Comparison of ENCODE assay signal across 14 cellular contexts in the genomic region with DNA sequence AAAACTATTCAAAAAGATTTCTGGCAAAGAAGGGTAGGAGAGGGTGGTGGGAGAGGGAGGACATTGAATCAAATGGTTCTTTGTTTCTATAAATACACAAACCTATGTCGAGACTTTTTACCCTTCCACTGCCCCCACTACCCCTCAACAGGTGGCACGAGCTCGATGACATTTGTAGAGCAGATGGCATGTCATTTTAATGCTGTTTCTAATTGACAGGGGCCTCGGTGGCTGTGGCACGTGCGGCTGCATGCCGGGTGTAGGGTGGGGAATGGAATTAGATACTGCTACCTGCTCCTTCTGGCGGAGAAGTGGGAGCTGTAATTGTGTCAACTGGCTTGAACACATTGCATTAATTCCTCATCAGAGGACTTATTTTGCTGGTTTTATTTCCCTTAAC.
"Had no signal": no experiment of that assay in that cellular context is flagged by ENCODE, and none has a peak within 500 bp of the region (broad histone marks: within the 10 kb centered on the region; RNA-seq: fewer than 3 reads in every experiment).

No MANE protein-coding gene starts in this region.

- H3K27me3 ChIP-seq: heart left ventricle, neutrophil, tibial artery had no signal

- FAIRE-seq: bronchial epithelial cell had no signal

- H3K9me3 ChIP-seq: heart left ventricle, left ventricle myocardium inferior, neutrophil, tibial artery had no signal

- H3K27ac Mint-ChIP-seq: activated B cell treated with CpG ODN at 0.5 μM for 24 hours; activated CD4-positive, alpha-beta T cell treated with anti-CD3 and anti-CD28 coated beads, Interleukin-2, amount 10 ng/mL, durations not matched to agents 24 days and 14 days; activated T-helper 1 cell treated with anti-CD3 and anti-CD28 coated beads, Interleukin-12 subunit alpha, Interleukin-12 subunit beta, Interleukin-2, Interleukin-4 antibody, amounts not matched to agents 30 ng/mL and 10 ng/mL and 1 ng/mL, durations not matched to agents 14 hours and 24 hours and 36 hours had no signal

- H3K9me3 Mint-ChIP-seq: activated B cell treated with CpG ODN at 0.5 μM for 24 hours; activated CD4-positive, alpha-beta T cell treated with anti-CD3 and anti-CD28 coated beads, Interleukin-2, amount 10 ng/mL, durations not matched to agents 24 days and 14 days; activated T-helper 1 cell treated with anti-CD3 and anti-CD28 coated beads, Interleukin-12 subunit alpha, Interleukin-12 subunit beta, Interleukin-2, Interleukin-4 antibody, amounts not matched to agents 30 ng/mL and 10 ng/mL and 1 ng/mL, durations not matched to agents 14 hours and 24 hours and 36 hours had no signal

- DNase-seq: activated B cell treated with CpG ODN at 0.5 μM for 24 hours; activated CD4-positive, alpha-beta T cell treated with anti-CD3 and anti-CD28 coated beads, Interleukin-2, amount 10 ng/mL, durations not matched to agents 24 days and 14 days; activated naive CD4-positive, alpha-beta T cell; aorta; foreskin melanocyte; heart left ventricle; left ventricle myocardium inferior; mesendoderm; retina; tibial artery had no signal

- H3K4me3 ChIP-seq: heart left ventricle, left ventricle myocardium inferior, skin epidermis, tibial artery had no signal

- H3K4me3 Mint-ChIP-seq: activated B cell treated with CpG ODN at 0.5 μM for 24 hours; activated CD4-positive, alpha-beta T cell treated with anti-CD3 and anti-CD28 coated beads, Interleukin-2, amount 10 ng/mL, durations not matched to agents 24 days and 14 days; activated T-helper 1 cell treated with anti-CD3 and anti-CD28 coated beads, Interleukin-12 subunit alpha, Interleukin-12 subunit beta, Interleukin-2, Interleukin-4 antibody, amounts not matched to agents 30 ng/mL and 10 ng/mL and 1 ng/mL, durations not matched to agents 14 hours and 24 hours and 36 hours had no signal

- H3K4me1 Mint-ChIP-seq: activated B cell treated with CpG ODN at 0.5 μM for 24 hours; activated CD4-positive, alpha-beta T cell treated with anti-CD3 and anti-CD28 coated beads, Interleukin-2, amount 10 ng/mL, durations not matched to agents 24 days and 14 days had no signal

- ATAC-seq: heart left ventricle had no signal

- H3K36me3 ChIP-seq: heart left ventricle, left ventricle myocardium inferior, neutrophil, tibial artery had no signal

- H3K27ac ChIP-seq: heart left ventricle, left ventricle myocardium inferior, neutrophil, skin epidermis, tibial artery had no signal
